In genomic region chr19:52307275-52307674, GRCh38 we compare ENCODE assay signal across 13 cellular contexts. TPM values are rescaled to one million over a fixed set of nuclear protein-coding genes. Genes with fewer than 3 reads are reported as not detected.
DNase-seq lines count a peak whose midpoint lies in the region; ATAC-seq, FAIRE-seq and TF ChIP-seq lines count a peak whose summit lies in the region.
"Had no signal": no experiment of that assay in that cellular context is flagged by ENCODE, and none has a peak within 500 bp of the region (broad histone marks: within the 10 kb centered on the region; RNA-seq: fewer than 3 reads in every experiment).

No MANE protein-coding gene starts in this region.

- RAD21 ChIA-PET in GM12878 (lab: Charles Lee; ENCODE audit: unreplicated experiment), result no interaction called here

- SMC1A ChIA-PET in GM12878 (lab: Charles Lee; ENCODE audit: uncharacterized antibody, unreplicated experiment), result no interaction called here

- H2BK12ac ChIP-seq in mesenchymal stem cell (ENCODE audit: low read length in 2 of 2), result no peak overlapping the region

- H3K4me2 ChIP-seq in GM12878 (ENCODE audit: control insufficient read depth, insufficient read depth) (no peak overlapping the region), mesenchymal stem cell (ENCODE audit: low read length, poor library complexity, severe bottlenecking) (no peak overlapping the region)

- no peak overlapping the region for H2BK5ac ChIP-seq in mesenchymal stem cell (ENCODE audit: low read depth, low read length, poor library complexity, severe bottlenecking)

- peaks cover 2 to 19% of the 10 kb centered on the region in 2 experiments for H3K36me3 ChIP-seq in GM12878 (ENCODE audit: control insufficient read depth in 2 of 2, insufficient read depth in 2 of 2, low read length in 1 of 2)
- peaks cover 53 to 86% of the 10 kb centered on the region in 2 experiments for H3K36me3 ChIP-seq in mesenchymal stem cell (ENCODE audit: control insufficient read depth in 1 of 2, insufficient read depth in 2 of 2, low read depth in 1 of 2, low read length in 2 of 2)

- no peak overlapping the region for H2AK5ac ChIP-seq in mesenchymal stem cell (ENCODE audit: low read length, severe bottlenecking)

- no peak overlapping the region for H3K4ac ChIP-seq in mesenchymal stem cell (ENCODE audit: low read depth in 1 of 2, low read length in 2 of 2)

- H3K79me2 ChIP-seq in GM12878 (ENCODE audit: control insufficient read depth, insufficient read depth, low read length), result no peaks in the 10 kb centered on the region

- no peak overlapping the region for H3K14ac ChIP-seq in mesenchymal stem cell (ENCODE audit: low read length in 2 of 2)

- H3K4me3 ChIP-seq in HL-60 (replicated peaks; ENCODE audit: insufficient read depth, low read length), result no peak overlapping the region
- no peak overlapping the region for H3K4me3 ChIP-seq in GM12878
- peak overlapping the region in 1 of 2 experiments; percentile 60 for H3K4me3 ChIP-seq in mesenchymal stem cell (ENCODE audit: insufficient read depth in 1 of 2, low read depth in 1 of 2, low read length in 2 of 2)
- H3K4me3 ChIP-seq: transverse colon had no signal

- no peak for TF ChIP-seq EP300 in GM12878 (IDR thresholded peaks at IDR 0.05; ENCODE audit: borderline replicate concordance in 1 of 2, control insufficient read depth in 1 of 2, low read depth in 2 of 2, low read length in 2 of 2)

- intact Hi-C loops in GM12878 (cut with micrococcal nuclease; ENCODE audit: unreplicated experiment), result no loop called here

- in situ Hi-C loops in GM12878 (cut with MboI), result no loop called here

- CTCF ChIA-PET in GM12878 (lab: Yijun Ruan, JAX), result no interaction called here

- TF ChIP-seq RAD21 in GM12878 (IDR thresholded peaks at IDR 0.05; ENCODE audit: insufficient read depth, low read depth, low read length), result no peak

- no peaks in the 10 kb centered on the region for H3K27me3 ChIP-seq in HL-60 (ENCODE audit: insufficient read depth, poor library complexity, severe bottlenecking)
- no peaks in the 10 kb centered on the region for H3K27me3 ChIP-seq in GM12878 (replicated peaks in 1 of 2; ENCODE audit: control insufficient read depth in 2 of 2, insufficient read depth in 2 of 2, low read length in 1 of 2)
- no peaks in the 10 kb centered on the region for H3K27me3 ChIP-seq in mesenchymal stem cell (ENCODE audit: control insufficient read depth in 1 of 2, insufficient read depth in 1 of 2, low read length in 2 of 2)
- H3K27me3 ChIP-seq: transverse colon had no signal

- no TSS peak for BruUV-seq in GM12878 (replicated peaks; lab: Mats Ljungman, UMichigan)

- H3K79me1 ChIP-seq in mesenchymal stem cell (replicated peaks; ENCODE audit: low read length, poor library complexity, severe bottlenecking), result peaks cover 15% of the 10 kb centered on the region

- ATAC-seq in GM12878 (no peak), GM18870 (IDR thresholded peaks at IDR 0.05; ENCODE audit: unreplicated experiment) (no peak)

- H3K9ac ChIP-seq in GM12878 (ENCODE audit: control insufficient read depth, insufficient read depth, low read length), result no peak overlapping the region
- H3K9ac ChIP-seq in mesenchymal stem cell (ENCODE audit: low read length), result no peak overlapping the region

- POLR2A ChIA-PET in GM12878 (lab: Charles Lee), result no interaction called here

- TF ChIP-seq POLR2A in GM12878 (IDR thresholded peaks at IDR 0.05; ENCODE audit: low read depth, low read length), result no peak

- peak; percentile 1 for DNase-seq in NCI-H510A (lab: John Stamatoyannopoulos, UW)
- no peak for DNase-seq in NCI-H510A treated with DMSO at 0.1 percent for 48 hours (lab: John Stamatoyannopoulos, UW)
- peak; percentile 2 to 28 for DNase-seq in HL-60 (ENCODE audit: low read depth in 1 of 2, low spot score in 1 of 2)
- no peak for DNase-seq in GM12878 (ENCODE audit: low read depth, low spot score)
- peak; percentile 44 for DNase-seq in mesenchymal stem cell
- no peak for DNase-seq in GM19240 (ENCODE audit: insufficient read length, low spot score)
- no peak for DNase-seq in AML-193 (lab: John Stamatoyannopoulos, UW)
- DNase-seq: amniotic stem cell; effector CD8-positive, alpha-beta T cell; GF-D8; NCI-H1694 treated with DMSO at 0.1 percent for 48 hours; transverse colon had no signal

- TF ChIP-seq CTCF in HL-60 (IDR thresholded peaks at IDR 0.05; ENCODE audit: insufficient read depth, low read length), result no peak
- TF ChIP-seq CTCF in GM12878 (IDR thresholded peaks at IDR 0.05 in 2 of 3, conservative IDR thresholded peaks at IDR 0.05 in 1 of 3; ENCODE audit: control insufficient read depth in 2 of 3, extremely low read depth in 1 of 3, insufficient read depth in 1 of 3, low read depth in 3 of 3, low read length in 3 of 3), result no peak

- FAIRE-seq in GM12878 (lab: Jason Lieb, UNC), result no peak

- no peak overlapping the region for H3K23ac ChIP-seq in mesenchymal stem cell (ENCODE audit: low read length in 2 of 2)

- H2BK120ac ChIP-seq in mesenchymal stem cell (ENCODE audit: low read depth, low read length), result no peak overlapping the region

- H3K4me1 ChIP-seq in GM12878 (ENCODE audit: control insufficient read depth, insufficient read depth, low read length) (no peaks in the 10 kb centered on the region), mesenchymal stem cell (ENCODE audit: control insufficient read depth, insufficient read depth, low read depth, low read length) (no peaks in the 10 kb centered on the region)
- H3K4me1 ChIP-seq: transverse colon had no signal

- H3K27ac ChIP-seq in HL-60 (replicated peaks) (no peak overlapping the region), GM12878 (ENCODE audit: control insufficient read depth, insufficient read depth) (no peak overlapping the region), mesenchymal stem cell (ENCODE audit: low read length, poor library complexity, severe bottlenecking) (no peak overlapping the region)
- H3K27ac ChIP-seq: transverse colon had no signal

- H2AFZ ChIP-seq in GM12878 (ENCODE audit: control insufficient read depth, low read depth, low read length) (no peak overlapping the region), mesenchymal stem cell (ENCODE audit: low read depth, low read length) (no peak overlapping the region)

- no peak overlapping the region for H3K18ac ChIP-seq in mesenchymal stem cell (ENCODE audit: low read depth in 1 of 2, low read length in 2 of 2)

- H4K20me1 ChIP-seq in GM12878 (ENCODE audit: control insufficient read depth, insufficient read depth), result no peaks in the 10 kb centered on the region

- 99% methylated on average over 10 of the region's 10 CpGs for WGBS in GM12878 (ENCODE audit: insufficient coverage, insufficient replicate concordance, low lambda C conversion rate, missing lambda C conversion rate)
- whole genome bisulfite sequencing in mesenchymal stem cell, result over 99% methylated on average over 10 of the region's 10 CpGs

- H2BK15ac ChIP-seq in mesenchymal stem cell (ENCODE audit: low read depth, poor library complexity, severe bottlenecking), result no peak overlapping the region

- H4K8ac ChIP-seq in mesenchymal stem cell (ENCODE audit: low read length), result no peak overlapping the region

- H3K9me3 ChIP-seq in GM12878 (replicated peaks; ENCODE audit: control insufficient read depth, insufficient read depth, low read length) (peaks cover 48% of the 10 kb centered on the region), mesenchymal stem cell (ENCODE audit: control insufficient read depth, low read length) (peaks cover 87% of the 10 kb centered on the region)

- no peak overlapping the region for H4K91ac ChIP-seq in mesenchymal stem cell (ENCODE audit: low read length)

RNA-seq across cellular contexts. Expression of gene ZNF480, which starts 10.3 kb away (rescaled TPM):
- total RNA-seq in GM12878 (2013; cell fraction: nucleolus; rRNA removed), result 20.0 and 20.7 TPM in 2 replicates
- 8.8 and 11.7 TPM in 2 replicates for total RNA-seq in GM12878 (2014; rRNA removed)
- total RNA-seq in GM12878 (2014; rRNA removed; fragmentation: Illumina TruSeq; extraction: Trizol), result 15.9 and 18.5 TPM in 2 replicates
- total RNA-seq in GM12878 (2021), result 15.2 and 15.6 TPM in 2 replicates
- polyA plus RNA-seq in GM12878 (2011; ENCODE audit: low read depth), result 1.6 TPM
- polyA plus RNA-seq in GM12878 (2011; rRNA removed), result 7.9 and 13.3 TPM in 2 replicates
- 2.0 and 2.7 TPM in 2 replicates for polyA plus RNA-seq in GM12878 (2011; cell fraction: cytosol; rRNA removed)
- 9.4 and 10.2 TPM in 2 replicates for polyA plus RNA-seq in GM12878 (2011; cell fraction: nucleus; rRNA removed)
- polyA plus RNA-seq in GM12878 (2012), result 7.7 and 8.0 TPM in 2 replicates
- polyA plus RNA-seq in GM12878 (2014; fragmentation: Illumina TruSeq; extraction: Trizol), result 15.1 and 19.5 TPM in 2 replicates
- 10 to 100 TPM; 18.8 to 19.6 TPM for polyA plus RNA-seq in GM12878 (2014; fragmentation: Nextera tagmentation; extraction: Ambion mirVana)
- polyA plus RNA-seq in GM12878 (2014; rRNA removed), result 5.5 and 6.6 TPM in 2 replicates
- 10 to 100 TPM; 20.8 to 26.5 TPM for polyA plus RNA-seq in GM12878 (2016; fragmentation: Nextera tagmentation; extraction: Ambion mirVana)
- 6.8 and 14.3 TPM in 2 replicates for polyA minus RNA-seq in GM12878 (2011; rRNA and poly(A)+ RNA removed)
- polyA minus RNA-seq in GM12878 (2011; cell fraction: cytosol; rRNA and poly(A)+ RNA removed), result 4.8 and 7.3 TPM in 2 replicates
- polyA minus RNA-seq in GM12878 (2011; cell fraction: nucleus; rRNA and poly(A)+ RNA removed), result 4.2 and 6.8 TPM in 2 replicates
- 6.8 TPM for polyA plus RNA-seq in mesenchymal stem cell (2013, experiment 1 of 2)
- polyA plus RNA-seq in mesenchymal stem cell (2013, experiment 2 of 2), result 7.3 TPM

RNA-seq across cellular contexts. Expression of gene ZNF610, which starts 28.8 kb away (rescaled TPM):
- 6.4 and 6.5 TPM in 2 replicates for total RNA-seq in GM12878 (2013; cell fraction: nucleolus; rRNA removed)
- total RNA-seq in GM12878 (2014; rRNA removed), result 0.05 and 0.11 TPM in 2 replicates
- 0.28 and 0.54 TPM in 2 replicates for total RNA-seq in GM12878 (2014; rRNA removed; fragmentation: Illumina TruSeq; extraction: Trizol)
- total RNA-seq in GM12878 (2021), result 0.64 and 1.2 TPM in 2 replicates
- polyA plus RNA-seq in GM12878 (2011; ENCODE audit: low read depth), result 0.16 TPM
- polyA plus RNA-seq in GM12878 (2011; rRNA removed), result 0.26 and 0.52 TPM in 2 replicates
- 0.38 and 0.43 TPM in 2 replicates for polyA plus RNA-seq in GM12878 (2011; cell fraction: cytosol; rRNA removed)
- polyA plus RNA-seq in GM12878 (2011; cell fraction: nucleus; rRNA removed), result 0.66 and 0.91 TPM in 2 replicates
- 0.41 and 1.1 TPM in 2 replicates for polyA plus RNA-seq in GM12878 (2012)
- 0.51 and 0.65 TPM in 2 replicates for polyA plus RNA-seq in GM12878 (2014; fragmentation: Illumina TruSeq; extraction: Trizol)
- polyA plus RNA-seq in GM12878 (2014; fragmentation: Nextera tagmentation; extraction: Ambion mirVana), result under 1 TPM; 0.15 to 0.76 TPM
- 0.32 and 0.67 TPM in 2 replicates for polyA plus RNA-seq in GM12878 (2014; rRNA removed)
- under 1 TPM; 0.39 to 0.89 TPM for polyA plus RNA-seq in GM12878 (2016; fragmentation: Nextera tagmentation; extraction: Ambion mirVana)
- 0.15 and 0.57 TPM in 2 replicates for polyA minus RNA-seq in GM12878 (2011; rRNA and poly(A)+ RNA removed)
- 0.42 TPM in 1 of 2 replicates, not detected in the other for polyA minus RNA-seq in GM12878 (2011; cell fraction: cytosol; rRNA and poly(A)+ RNA removed)
- 0.60 TPM in 1 of 2 replicates, not detected in the other for polyA minus RNA-seq in GM12878 (2011; cell fraction: nucleus; rRNA and poly(A)+ RNA removed)
- polyA plus RNA-seq in mesenchymal stem cell (2013, experiment 1 of 2), result 3.1 TPM
- 3.4 TPM for polyA plus RNA-seq in mesenchymal stem cell (2013, experiment 2 of 2)

RNA-seq across cellular contexts. Expression of gene ZNF766, which starts 37.9 kb away (rescaled TPM):
- 39.6 and 48.9 TPM in 2 replicates for total RNA-seq in GM12878 (2013; cell fraction: nucleolus; rRNA removed)
- total RNA-seq in GM12878 (2014; rRNA removed) (7.2 and 8.9 TPM in 2 replicates), GM12878 (2014; rRNA removed; fragmentation: Illumina TruSeq; extraction: Trizol) (15.3 and 19.1 TPM in 2 replicates), GM12878 (2021) (12.0 and 13.8 TPM in 2 replicates)
- polyA plus RNA-seq in GM12878 (2011; ENCODE audit: low read depth), result 6.9 TPM
- polyA plus RNA-seq in GM12878 (2011; rRNA removed) (18.7 and 29.9 TPM in 2 replicates), GM12878 (2014; fragmentation: Illumina TruSeq; extraction: Trizol) (20.0 and 30.0 TPM in 2 replicates), GM12878 (2014; fragmentation: Nextera tagmentation; extraction: Ambion mirVana) (10 to 100 TPM; 11.5 to 14.6 TPM), GM12878 (2014; rRNA removed) (6.7 and 7.9 TPM in 2 replicates), GM12878 (2016; fragmentation: Nextera tagmentation; extraction: Ambion mirVana) (10 to 100 TPM; 18.2 to 19.2 TPM)
- 6.5 and 6.7 TPM in 2 replicates for polyA plus RNA-seq in GM12878 (2011; cell fraction: cytosol; rRNA removed)
- 5.5 and 5.8 TPM in 2 replicates for polyA plus RNA-seq in GM12878 (2011; cell fraction: nucleus; rRNA removed)
- 15.2 and 18.0 TPM in 2 replicates for polyA plus RNA-seq in GM12878 (2012)
- polyA minus RNA-seq in GM12878 (2011; rRNA and poly(A)+ RNA removed), result 12.2 and 24.0 TPM in 2 replicates
- 6.9 and 9.8 TPM in 2 replicates for polyA minus RNA-seq in GM12878 (2011; cell fraction: cytosol; rRNA and poly(A)+ RNA removed)
- 4.7 and 8.5 TPM in 2 replicates for polyA minus RNA-seq in GM12878 (2011; cell fraction: nucleus; rRNA and poly(A)+ RNA removed)
- 4.2 TPM for polyA plus RNA-seq in mesenchymal stem cell (2013, experiment 1 of 2)
- 5.2 TPM for polyA plus RNA-seq in mesenchymal stem cell (2013, experiment 2 of 2)

Comparison
In these comparisons a context has a peak if more than half of its experiments do, and no peak if none do; other contexts are left out.
1. DNase-seq: peak in NCI-H510A (single experiment), HL-60 (2 of 2) and mesenchymal stem cell (single experiment); none in NCI-H510A treated with DMSO at 0.1 percent for 48 hours (single experiment), GM12878 (single experiment), GM19240 (single experiment) and AML-193 (0 of 2).